16 cellular contexts compared by ENCODE assay signal in the genomic region with DNA sequence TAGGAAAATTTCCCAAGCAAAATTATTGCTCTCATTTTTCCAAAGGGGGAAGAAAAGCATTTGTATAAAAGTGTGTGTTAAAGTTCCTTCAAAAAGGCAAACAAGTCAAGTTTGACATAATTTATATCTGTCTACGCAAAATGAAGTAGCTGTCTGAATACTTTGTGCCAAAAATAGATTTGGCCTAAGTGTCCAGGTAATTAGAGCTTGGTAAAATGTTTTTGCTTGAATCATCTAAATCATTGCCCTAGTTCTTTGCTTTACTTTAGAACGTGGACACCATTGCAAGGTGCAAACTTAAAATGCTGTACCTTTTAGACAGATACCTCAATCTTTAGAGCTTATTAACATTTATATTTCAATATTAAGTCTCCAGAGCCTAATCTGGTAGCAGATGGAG.
DNase-seq lines count a peak whose midpoint lies in the region; ATAC-seq and TF ChIP-seq lines count a peak whose summit lies in the region.
"Had no signal": no experiment of that assay in that cellular context is flagged by ENCODE, and none has a peak within 500 bp of the region (broad histone marks: within the 10 kb centered on the region; RNA-seq: fewer than 3 reads in every experiment).

No MANE protein-coding gene starts in this region.

- POLR2A ChIA-PET in CD4-positive, alpha-beta memory T cell (lab: Charles Lee; ENCODE audit: partially characterized antibody) = no interaction called here
- POLR2A ChIA-PET in activated CD8-positive, alpha-beta T cell treated with anti-CD3 and anti-CD28 coated beads for 36 hours (lab: Charles Lee) = no interaction called here

- H3K4me3 Mint-ChIP-seq in CD4-positive, alpha-beta memory T cell = no peak overlapping the region
- H3K4me3 Mint-ChIP-seq in activated CD8-positive, alpha-beta T cell treated with anti-CD3 and anti-CD28 coated beads for 36 hours = no peak overlapping the region
- H3K4me3 Mint-ChIP-seq: CD14-positive monocyte; CD4-positive, CD25-positive, alpha-beta regulatory T cell; CD8-positive, alpha-beta T cell had no signal

- no peak for TF ChIP-seq POLR2A in gastrocnemius medialis (IDR thresholded peaks at IDR 0.05)

- H3K27ac Mint-ChIP-seq in CD4-positive, alpha-beta memory T cell = no peak overlapping the region
- no peak overlapping the region for H3K27ac Mint-ChIP-seq in activated CD8-positive, alpha-beta T cell treated with anti-CD3 and anti-CD28 coated beads for 36 hours
- H3K27ac Mint-ChIP-seq: CD14-positive monocyte; CD4-positive, CD25-positive, alpha-beta regulatory T cell; CD8-positive, alpha-beta T cell had no signal

- ATAC-seq in psoas muscle (peak; percentile 72 to 88 (median 80)), gastrocnemius medialis (peak; percentile 81 to 85)
- ATAC-seq in activated CD8-positive, alpha-beta T cell treated with anti-CD3 and anti-CD28 coated beads for 36 hours = no peak
- ATAC-seq: CD8-positive, alpha-beta T cell had no signal

- H3K9me3 ChIP-seq in psoas muscle (no peaks in the 10 kb centered on the region), gastrocnemius medialis (no peaks in the 10 kb centered on the region), tibial artery (no peaks in the 10 kb centered on the region)
- H3K9me3 ChIP-seq in CD4-positive, alpha-beta memory T cell (ENCODE audit: control insufficient read depth in 1 of 2, low read length in 2 of 2) = no peaks in the 10 kb centered on the region
- H3K9me3 ChIP-seq: BE2C, BLaER1, Caco-2 had no signal

- intact Hi-C loops in psoas muscle (cut with DNase I) = loop anchor here (2.0 to 5.0 kb wide), 2 partner anchors 27 to 34 kb away; no protein-coding TSS in a partner anchor
- intact Hi-C loops in gastrocnemius medialis (cut with DNase I; ENCODE audit: low total_unique reads) = loop anchor here (2.0 to 10.0 kb wide), 4 partner anchors 29 to 199 kb away; a partner anchor contains a TSS
- intact Hi-C loops in tibial artery (cut with DNase I; ENCODE audit: low total_unique reads) = no loop called here
- intact Hi-C loops in CD4-positive, alpha-beta memory T cell (cut with micrococcal nuclease) = no loop called here
- intact Hi-C loops in activated CD8-positive, alpha-beta T cell treated with anti-CD3 and anti-CD28 coated beads for 36 hours (cut with micrococcal nuclease) = no loop called here

- peaks cover 12 to 13% of the 10 kb centered on the region in 2 donors for H3K27me3 Mint-ChIP-seq in CD4-positive, alpha-beta memory T cell
- H3K27me3 Mint-ChIP-seq in activated CD8-positive, alpha-beta T cell treated with anti-CD3 and anti-CD28 coated beads for 36 hours = peaks cover 11% of the 10 kb centered on the region

- 26 to 32% (median 27%) methylated on average over 2 of the region's 2 CpGs for WGBS in psoas muscle, 3 donors

- H3K4me1 ChIP-seq in psoas muscle (peaks cover 19% of the 10 kb centered on the region), gastrocnemius medialis (peaks cover 35 to 59% of the 10 kb centered on the region in 2 donors), tibial artery (peaks cover 0 to 33% (median 4%) of the 10 kb centered on the region in 4 donors)
- no peaks in the 10 kb centered on the region for H3K4me1 ChIP-seq in CD4-positive, alpha-beta memory T cell (ENCODE audit: insufficient read depth, low read length)
- H3K4me1 ChIP-seq: BE2C, BLaER1 had no signal

- TF ChIP-seq CTCF in psoas muscle (IDR thresholded peaks at IDR 0.05) (no peak), gastrocnemius medialis (IDR thresholded peaks at IDR 0.05 in 4 of 5, conservative IDR thresholded peaks at IDR 0.05 in 1 of 5) (no peak), tibial artery (IDR thresholded peaks at IDR 0.05) (no peak)
- no peak for TF ChIP-seq CTCF in activated CD8-positive, alpha-beta T cell treated with anti-CD3 and anti-CD28 coated beads for 36 hours (IDR thresholded peaks at IDR 0.05)

- H3K36me3 Mint-ChIP-seq in CD4-positive, alpha-beta memory T cell = no peaks in the 10 kb centered on the region
- H3K36me3 Mint-ChIP-seq in activated CD8-positive, alpha-beta T cell treated with anti-CD3 and anti-CD28 coated beads for 36 hours (ENCODE audit: low read depth) = no peaks in the 10 kb centered on the region
- H3K36me3 Mint-ChIP-seq: CD14-positive monocyte; CD4-positive, CD25-positive, alpha-beta regulatory T cell; CD8-positive, alpha-beta T cell had no signal

- no peaks in the 10 kb centered on the region for H3K27me3 ChIP-seq in psoas muscle (ENCODE audit: insufficient read depth in 3 of 3, low read length in 2 of 3)
- no peaks in the 10 kb centered on the region for H3K27me3 ChIP-seq in gastrocnemius medialis
- no peaks in the 10 kb centered on the region for H3K27me3 ChIP-seq in tibial artery
- H3K27me3 ChIP-seq in CD4-positive, alpha-beta memory T cell (ENCODE audit: insufficient read depth, low read length) = no peaks in the 10 kb centered on the region
- H3K27me3 ChIP-seq: BE2C, BLaER1 had no signal

- CTCF ChIA-PET in CD4-positive, alpha-beta memory T cell (lab: Charles Lee; ENCODE audit: partially characterized antibody) = interaction anchor here (0.8 to 1.1 kb wide), 2 partner anchors 10 to 12 kb away, joined by 3 read pairs; no protein-coding TSS in a partner anchor
- CTCF ChIA-PET in activated CD8-positive, alpha-beta T cell treated with anti-CD3 and anti-CD28 coated beads for 36 hours (lab: Charles Lee) = interaction anchor here (0.6 to 1.8 kb wide), 7 partner anchors 15 to 283 kb away, joined by 3 to 4 read pairs (median 3); no protein-coding TSS in a partner anchor

- in situ Hi-C loops in gastrocnemius medialis (cut with MboI; ENCODE audit: low sequenced_read_pairs in 4 of 4) = no loop called here

- H3K4me3 ChIP-seq in psoas muscle (peak overlapping the region; percentile 62), gastrocnemius medialis (peak overlapping the region; percentile 22 to 46 (median 43)), tibial artery (no peak overlapping the region)
- no peak overlapping the region for H3K4me3 ChIP-seq in CD4-positive, alpha-beta memory T cell (ENCODE audit: low read length in 2 of 2)
- H3K4me3 ChIP-seq: BLaER1 had no signal

- no peaks in the 10 kb centered on the region for H3K4me1 Mint-ChIP-seq in CD4-positive, alpha-beta memory T cell
- no peaks in the 10 kb centered on the region for H3K4me1 Mint-ChIP-seq in activated CD8-positive, alpha-beta T cell treated with anti-CD3 and anti-CD28 coated beads for 36 hours (ENCODE audit: low read depth)
- H3K4me1 Mint-ChIP-seq: CD14-positive monocyte; CD4-positive, CD25-positive, alpha-beta regulatory T cell had no signal

- H3K9me3 Mint-ChIP-seq in CD4-positive, alpha-beta memory T cell = no peaks in the 10 kb centered on the region
- H3K9me3 Mint-ChIP-seq in activated CD8-positive, alpha-beta T cell treated with anti-CD3 and anti-CD28 coated beads for 36 hours = no peaks in the 10 kb centered on the region
- H3K9me3 Mint-ChIP-seq: CD8-positive, alpha-beta T cell had no signal

- H3K27ac ChIP-seq in psoas muscle (peak overlapping the region; percentile 88), gastrocnemius medialis (peak overlapping the region; percentile 83 to 90 (median 88)), tibial artery (peak overlapping the region; percentile 1 to 23)
- H3K27ac ChIP-seq in CD4-positive, alpha-beta memory T cell (ENCODE audit: low read depth, low read length) = no peak overlapping the region
- H3K27ac ChIP-seq: BLaER1 had no signal

- no peak for DNase-seq in psoas muscle
- DNase-seq in gastrocnemius medialis = no peak
- no peak for DNase-seq in tibial artery
- no peak for DNase-seq in CD4-positive, alpha-beta memory T cell
- no peak for DNase-seq in activated CD8-positive, alpha-beta T cell treated with anti-CD3 and anti-CD28 coated beads for 36 hours
- DNase-seq: 8988T; ACHN; BE2C; C1 segment of cervical spinal cord; CD4-positive, CD25-positive, alpha-beta regulatory T cell; CD8-positive, alpha-beta T cell; DMS79 treated with DMSO at 0.1 percent for 48 hours; GF-D8 had no signal

- H3K36me3 ChIP-seq in psoas muscle (ENCODE audit: insufficient read depth in 1 of 2, low read depth in 1 of 2) (no peaks in the 10 kb centered on the region), gastrocnemius medialis (no peaks in the 10 kb centered on the region), tibial artery (no peaks in the 10 kb centered on the region)
- H3K36me3 ChIP-seq in CD4-positive, alpha-beta memory T cell (ENCODE audit: insufficient read depth, low read length) = no peaks in the 10 kb centered on the region
- H3K36me3 ChIP-seq: BE2C, BLaER1 had no signal

Comparison
In these comparisons a context has a peak if more than half of its experiments do, and no peak if none do; other contexts are left out.
1. H3K4me3 ChIP-seq: peak in psoas muscle (single experiment) and gastrocnemius medialis (4 of 4); none in tibial artery (0 of 2) and CD4-positive, alpha-beta memory T cell (0 of 2).
2. intact Hi-C loops: an anchor here in psoas muscle (2.0 to 5.0 kb wide) and gastrocnemius medialis (2.0 to 10.0 kb wide); none called in tibial artery, CD4-positive, alpha-beta memory T cell and activated CD8-positive, alpha-beta T cell treated with anti-CD3 and anti-CD28 coated beads for 36 hours.